In the genomic region with DNA sequence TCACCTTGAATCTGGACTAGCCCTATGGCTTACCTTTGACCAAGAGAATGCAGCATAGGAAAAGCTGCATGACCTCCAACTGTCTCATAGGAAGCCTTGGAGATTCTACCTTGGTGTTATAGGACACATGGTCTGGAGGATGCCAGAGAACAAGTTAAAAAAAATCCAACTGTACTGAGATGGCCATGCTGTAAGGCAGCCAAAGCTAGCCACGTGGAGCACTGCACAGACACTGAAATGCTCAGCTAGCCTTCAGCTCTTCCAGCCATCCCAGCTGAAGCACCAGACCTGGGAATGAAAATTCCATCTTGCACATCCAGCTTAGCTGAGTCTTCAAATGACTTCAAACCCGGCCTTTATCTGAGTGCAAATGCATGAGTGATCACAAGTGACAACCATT, we compare ENCODE assay signal across 25 cellular contexts. TPM values are rescaled to one million over a fixed set of nuclear protein-coding genes. Genes with fewer than 3 reads are reported as not detected.
A peak's percentile ranks its signal among the peaks of the same experiment; 100 is the strongest.
DNase-seq lines count a peak whose midpoint lies in the region; ATAC-seq and TF ChIP-seq lines count a peak whose summit lies in the region.
"Had no signal": no experiment of that assay in that cellular context is flagged by ENCODE, and none has a peak within 500 bp of the region (broad histone marks: within the 10 kb centered on the region; RNA-seq: fewer than 3 reads in every experiment).

No MANE protein-coding gene starts in this region.

- H3K9me3 ChIP-seq in neuronal stem cell (replicated peaks in 1 of 2; ENCODE audit: control insufficient read depth in 2 of 2, insufficient read depth in 1 of 2, low read depth in 1 of 2, low read length in 2 of 2) (no peaks in the 10 kb centered on the region), aorta (ENCODE audit: control insufficient read depth, low read length) (no peaks in the 10 kb centered on the region)
- H3K9me3 ChIP-seq: BE2C had no signal

- no peak for TF ChIP-seq CTCF in dorsolateral prefrontal cortex (IDR thresholded peaks at IDR 0.05 in 54 of 56, conservative IDR thresholded peaks at IDR 0.05 in 2 of 56; ENCODE audit: low read depth in 1 of 56, partially characterized antibody in 56 of 56)

- peak in 1 of 10 donors; percentile 49 for DNase-seq in dorsolateral prefrontal cortex
- no peak for DNase-seq in neuronal stem cell (ENCODE audit: low spot score)
- DNase-seq in superior temporal gyrus (ENCODE audit: extremely low spot score) = peak; percentile 27
- no peak for DNase-seq in aorta
- DNase-seq in NCI-H1092 treated with DMSO at 0.1 percent for 48 hours (lab: John Stamatoyannopoulos, UW) = no peak
- DNase-seq in NCI-H2171 (lab: John Stamatoyannopoulos, UW) = no peak
- DNase-seq: ACHN; BE2C; C1 segment of cervical spinal cord; CD4-positive, CD25-positive, alpha-beta regulatory T cell; CD8-positive, alpha-beta memory T cell; COR-L47; DMS 273 treated with DMSO at 0.1 percent for 48 hours; DMS53; DND-41; EL; H7; HFFc6; IMR-90 had no signal

- no peak overlapping the region for H2BK15ac ChIP-seq in neuronal stem cell (ENCODE audit: low read length)

- H2BK5ac ChIP-seq in neuronal stem cell (ENCODE audit: low read length) = no peak overlapping the region

- no peak overlapping the region for H3K9ac ChIP-seq in neuronal stem cell (ENCODE audit: low read depth, low read length, poor library complexity)

- H2BK120ac ChIP-seq in neuronal stem cell (ENCODE audit: low read depth, low read length) = peak overlapping the region; percentile 52

- H3K4me1 ChIP-seq in neuronal stem cell (ENCODE audit: control insufficient read depth in 2 of 2, insufficient read depth in 1 of 2, low read depth in 1 of 2, low read length in 2 of 2) = peaks cover 0 to 2% of the 10 kb centered on the region in 2 donors
- H3K4me1 ChIP-seq in aorta (ENCODE audit: control insufficient read depth in 1 of 2, insufficient read depth in 2 of 2, low read length in 2 of 2) = peaks cover 4 to 6% of the 10 kb centered on the region in 2 donors
- H3K4me1 ChIP-seq: BE2C had no signal

- H3K18ac ChIP-seq in neuronal stem cell (ENCODE audit: low read length) = peak overlapping the region; percentile 33

- no peak overlapping the region for H4K91ac ChIP-seq in neuronal stem cell (ENCODE audit: low read depth, low read length, poor library complexity)

- no peaks in the 10 kb centered on the region for H3K79me1 ChIP-seq in neuronal stem cell (ENCODE audit: low read depth, low read length)

- WGBS in neuronal stem cell (ENCODE audit: extremely low coverage in 2 of 2, insufficient read length in 2 of 2, insufficient replicate concordance in 1 of 2), 2 donors = no CpG with 5 or more reads among the region's 2 CpGs
- WGBS in aorta, 2 donors = 73 to 82% methylated on average over 2 of the region's 2 CpGs

- intact Hi-C loops in dorsolateral prefrontal cortex (cut with DNase I) (no loop called here), aorta (cut with DNase I) (no loop called here)

- no peak for ATAC-seq in aorta (ENCODE audit: low FRiP score)
- no peak for ATAC-seq in GM19455 (IDR thresholded peaks at IDR 0.05; ENCODE audit: unreplicated experiment)
- ATAC-seq: GM12878, GM23338, HCT116, K562 had no signal

- H3K4me3 ChIP-seq in dorsolateral prefrontal cortex (no peak overlapping the region), neuronal stem cell (ENCODE audit: low read length in 2 of 2) (no peak overlapping the region), aorta (ENCODE audit: low read length in 2 of 2) (no peak overlapping the region)
- H3K4me3 ChIP-seq: GM12878, GM23338, K562 had no signal

- no peaks in the 10 kb centered on the region for H3K36me3 ChIP-seq in neuronal stem cell (replicated peaks in 1 of 2; ENCODE audit: control insufficient read depth in 2 of 2, insufficient read depth in 2 of 2, low read length in 2 of 2)
- no peaks in the 10 kb centered on the region for H3K36me3 ChIP-seq in aorta (ENCODE audit: control insufficient read depth in 1 of 2, insufficient read depth in 2 of 2, low read length in 1 of 2)
- H3K36me3 ChIP-seq: BE2C had no signal

- H2BK12ac ChIP-seq in neuronal stem cell (ENCODE audit: low read length) = no peak overlapping the region

- H3K27me3 ChIP-seq in dorsolateral prefrontal cortex = no peaks in the 10 kb centered on the region
- H3K27me3 ChIP-seq in neuronal stem cell (ENCODE audit: control insufficient read depth in 3 of 3, insufficient read depth in 3 of 3, low read depth in 1 of 3, low read length in 3 of 3) = no peaks in the 10 kb centered on the region
- H3K27me3 ChIP-seq in aorta (ENCODE audit: control insufficient read depth in 1 of 2, insufficient read depth in 2 of 2, low read length in 1 of 2) = no peaks in the 10 kb centered on the region

- no peak overlapping the region for H3K4ac ChIP-seq in neuronal stem cell (ENCODE audit: low read length)

- H2AK5ac ChIP-seq in neuronal stem cell (ENCODE audit: low read depth, low read length) = no peak overlapping the region

- H3K23ac ChIP-seq in neuronal stem cell (ENCODE audit: low read depth, low read length, poor library complexity) = no peak overlapping the region

- no peak overlapping the region for H3K4me2 ChIP-seq in neuronal stem cell (ENCODE audit: insufficient read depth, low read length, poor library complexity, severe bottlenecking)
- H3K4me2 ChIP-seq: GM23338 had no signal

- no peak overlapping the region for H4K8ac ChIP-seq in neuronal stem cell (ENCODE audit: low read depth, low read length)

- H3K27ac ChIP-seq in dorsolateral prefrontal cortex = peak overlapping the region in 35 of 59 donors; percentile 10 to 87 (median 71)
- no peak overlapping the region for H3K27ac ChIP-seq in neuronal stem cell (replicated peaks; ENCODE audit: low read length)
- peak overlapping the region; percentile 17 to 72 for H3K27ac ChIP-seq in aorta (ENCODE audit: low read depth in 1 of 2, low read length in 2 of 2)
- H3K27ac ChIP-seq: HL-60 had no signal

- H3K14ac ChIP-seq in neuronal stem cell (ENCODE audit: low read length) = no peak overlapping the region

- no peak overlapping the region for H2AFZ ChIP-seq in neuronal stem cell (ENCODE audit: low read length)
- H2AFZ ChIP-seq: GM23338 had no signal

RNA-seq across cellular contexts. Expression of gene GRAMD2B, which starts 6.0 kb away (rescaled TPM):
- total RNA-seq in dorsolateral prefrontal cortex (100 to 1,000 TPM in 33 of 120 experiments, 10 to 100 TPM in 87; 39.5 to 205 (median 86.4) TPM), aorta (10 to 100 TPM; 30.6 to 44.7 TPM)
- polyA plus RNA-seq in neuronal stem cell (2013, experiment 1 of 2) = 4.8 TPM
- polyA plus RNA-seq in neuronal stem cell (2013, experiment 2 of 2) = 5.9 TPM
- polyA plus RNA-seq in aorta = 10 to 100 TPM; 22.5 to 34.6 TPM
